ENCODE assay signal across 1 cellular context in genomic region chr13:114004416-114005205, GRCh38.
A peak's percentile ranks its signal among the peaks of the same experiment; 100 is the strongest.
TF ChIP-seq lines count a peak whose summit lies in the region.

No MANE protein-coding gene starts in this region.

TF ChIP-seq in K562, 482 proteins besides CTCF, POLR2A, EP300 and RAD21 (continued from another document and continues in another):
- TF ChIP-seq CHAMP1 (IDR thresholded peaks at IDR 0.05) = no peak
- no peak for TF ChIP-seq ZNF707 (CRISPR knock-in tag; conservative IDR thresholded peaks at IDR 0.05)
- no peak for TF ChIP-seq ASH1L (IDR thresholded peaks at IDR 0.05; ENCODE audit: borderline replicate concordance, low read depth, partially characterized antibody)
- no peak for TF ChIP-seq ZNF239 (CRISPR knock-in tag; IDR thresholded peaks at IDR 0.05)
- TF ChIP-seq ZSCAN29 (IDR thresholded peaks at IDR 0.05) = no peak
- TF ChIP-seq PRMT5 (CRISPR knock-in tag; IDR thresholded peaks at IDR 0.05) = no peak
- TF ChIP-seq STAG1 (CRISPR knock-in tag; IDR thresholded peaks at IDR 0.05; ENCODE audit: borderline replicate concordance) = no peak
- no peak for TF ChIP-seq ZNF609 (CRISPR knock-in tag; IDR thresholded peaks at IDR 0.05; ENCODE audit: borderline replicate concordance)
- no peak for TF ChIP-seq SAFB2 (IDR thresholded peaks at IDR 0.05; ENCODE audit: borderline replicate concordance, low read depth, low read length, severe bottlenecking)
- no peak for TF ChIP-seq FOXP4 (CRISPR knock-in tag; IDR thresholded peaks at IDR 0.05; ENCODE audit: borderline replicate concordance)
- no peak for TF ChIP-seq ZNF639 (CRISPR knock-in tag; conservative IDR thresholded peaks at IDR 0.05 in 1 of 2, IDR thresholded peaks at IDR 0.05 in 1 of 2)
- TF ChIP-seq ZNF589 (CRISPR knock-in tag; IDR thresholded peaks at IDR 0.05; ENCODE audit: low read depth) = no peak
- TF ChIP-seq SNIP1 (IDR thresholded peaks at IDR 0.05; ENCODE audit: low read depth) = no peak
- TF ChIP-seq SNAPC5 (CRISPR knock-in tag; IDR thresholded peaks at IDR 0.05) = no peak
- TF ChIP-seq ZBTB40 (IDR thresholded peaks at IDR 0.05) = 0 out of 2 replicates have a peak, but pooled peaks have one; percentile 17
- TF ChIP-seq ZBTB40 (CRISPR knock-in tag; IDR thresholded peaks at IDR 0.05) = no peak
- 0 out of 2 replicates have a peak, but pooled peaks have one; percentile 44 for TF ChIP-seq GMEB1 (CRISPR knock-in tag; IDR thresholded peaks at IDR 0.05)
- TF ChIP-seq SRF (CRISPR knock-in tag; IDR thresholded peaks at IDR 0.05) = no peak; a peak in 1 of 4 replicates
